ENCODE assay signal across 2 cellular contexts in the genomic region with DNA sequence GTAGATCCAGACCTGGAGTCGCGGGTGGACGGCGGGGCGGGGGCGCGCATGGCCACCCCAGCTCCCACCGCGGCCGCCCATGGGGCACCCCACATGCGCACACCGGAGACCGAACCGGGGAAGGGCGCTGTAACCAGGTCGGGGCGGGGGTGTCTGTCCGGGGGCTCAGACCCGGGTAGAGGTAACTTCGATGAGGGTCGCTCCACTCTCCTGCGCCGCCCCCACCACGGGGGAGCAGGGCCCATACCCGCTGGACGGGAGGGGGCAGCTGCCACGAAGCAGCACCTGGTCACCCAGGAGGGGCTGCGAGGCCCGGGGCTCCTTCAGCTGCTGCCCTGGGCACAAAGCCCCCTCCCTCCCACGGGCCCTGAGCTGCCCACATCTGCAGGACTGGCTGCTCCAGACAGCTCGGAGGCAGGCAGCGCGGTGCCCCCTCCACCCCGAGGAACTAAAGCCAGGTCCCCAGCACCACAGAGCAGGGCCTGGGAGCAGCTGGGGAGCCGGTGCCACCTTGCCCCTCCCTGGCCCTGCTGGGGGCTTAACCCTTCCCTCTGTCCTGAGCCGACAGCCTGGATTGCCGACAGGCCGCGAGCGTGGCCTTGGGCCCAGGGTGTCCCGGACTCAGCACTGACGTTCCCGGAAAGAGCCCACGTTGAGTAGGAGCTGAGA.
TF ChIP-seq lines count a peak whose summit lies in the region.

No MANE protein-coding gene starts in this region.

TF ChIP-seq in WTC11, 78 proteins besides CTCF, POLR2A, EP300 and RAD21:
- 0 out of 2 replicates have a peak, but pooled peaks have one; percentile 32 for TF ChIP-seq SP1 (CRISPR knock-in tag; conservative IDR thresholded peaks at IDR 0.05)
TF ChIP-seq in WTC11: peak in this region for 1; not testable (repeated sequence) for 77.

TF ChIP-seq in K562, 482 proteins besides CTCF, POLR2A, EP300 and RAD21:
- TF ChIP-seq ZFX (CRISPR knock-in tag; IDR thresholded peaks at IDR 0.05) (peak; percentile 49), POLR2G (IDR thresholded peaks at IDR 0.05; ENCODE audit: low read depth, low read length) (peak; percentile 66), RBFOX2 (IDR thresholded peaks at IDR 0.05; ENCODE audit: low read depth, low read length) (peak; percentile 66)
- TF ChIP-seq, protein P1, sequence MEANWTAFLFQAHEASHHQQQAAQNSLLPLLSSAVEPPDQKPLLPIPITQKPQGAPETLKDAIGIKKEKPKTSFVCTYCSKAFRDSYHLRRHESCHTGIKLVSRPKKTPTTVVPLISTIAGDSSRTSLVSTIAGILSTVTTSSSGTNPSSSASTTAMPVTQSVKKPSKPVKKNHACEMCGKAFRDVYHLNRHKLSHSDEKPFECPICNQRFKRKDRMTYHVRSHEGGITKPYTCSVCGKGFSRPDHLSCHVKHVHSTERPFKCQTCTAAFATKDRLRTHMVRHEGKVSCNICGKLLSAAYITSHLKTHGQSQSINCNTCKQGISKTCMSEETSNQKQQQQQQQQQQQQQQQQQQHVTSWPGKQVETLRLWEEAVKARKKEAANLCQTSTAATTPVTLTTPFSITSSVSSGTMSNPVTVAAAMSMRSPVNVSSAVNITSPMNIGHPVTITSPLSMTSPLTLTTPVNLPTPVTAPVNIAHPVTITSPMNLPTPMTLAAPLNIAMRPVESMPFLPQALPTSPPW (CRISPR knock-in tag; IDR thresholded peaks at IDR 0.05), result peak; percentile 16; the same call in 1 of the 2 replicates
